ENCODE assay signal across 29 cellular contexts in the genomic region with DNA sequence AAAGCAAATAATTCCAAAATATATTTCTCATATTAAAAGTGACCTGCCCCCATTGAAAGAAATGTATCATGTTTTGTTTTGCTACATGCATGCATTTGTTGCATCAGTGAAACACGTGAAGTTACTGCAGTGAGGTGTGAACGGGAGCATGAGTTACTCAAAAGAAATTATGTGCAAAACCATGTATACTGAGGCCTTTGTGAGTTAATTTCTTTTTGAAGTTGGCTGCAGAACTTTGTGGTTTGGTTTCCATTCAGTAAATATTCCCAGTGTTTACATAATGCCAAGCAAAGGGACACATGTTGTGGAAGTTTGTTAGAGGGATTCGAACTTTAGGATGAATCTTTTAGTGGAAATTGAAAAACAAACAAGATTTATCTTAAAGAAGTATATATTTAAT.
"Had no signal": no experiment of that assay in that cellular context is flagged by ENCODE, and none has a peak within 500 bp of the region (broad histone marks: within the 10 kb centered on the region; RNA-seq: fewer than 3 reads in every experiment).

No MANE protein-coding gene starts in this region.

- ATAC-seq: activated CD4-positive, CD25-positive, alpha-beta regulatory T cell treated with anti-CD3 and anti-CD28 coated beads, Interleukin-2, amount 50 U/mL, for 24 hours; activated CD8-positive, alpha-beta memory T cell treated with anti-CD3 and anti-CD28 coated beads, Interleukin-2, amount 10 ng/mL, durations not matched to agents 7 days and 5 days; SK-N-SH treated with all-trans-retinoic acid at 6 μM for 48 hours had no signal

- H3K27me3 Mint-ChIP-seq: activated CD8-positive, alpha-beta memory T cell treated with anti-CD3 and anti-CD28 coated beads, Interleukin-2, amount 10 ng/mL, durations not matched to agents 7 days and 5 days; activated naive CD4-positive, alpha-beta T cell treated with anti-CD3 and anti-CD28 coated beads, Interleukin-2, amount 50 U/mL, for 24 hours; activated T-cell treated with anti-CD3 and anti-CD28 coated beads, Interleukin-2, amount 50 U/mL, for 24 hours; brain had no signal

- H3K36me3 Mint-ChIP-seq: activated CD8-positive, alpha-beta memory T cell treated with anti-CD3 and anti-CD28 coated beads, Interleukin-2, amount 10 ng/mL, durations not matched to agents 7 days and 5 days; activated naive CD4-positive, alpha-beta T cell treated with anti-CD3 and anti-CD28 coated beads, Interleukin-2, amount 50 U/mL, for 24 hours; brain had no signal

- H3K27me3 ChIP-seq: MG63, SJCRH30 had no signal

- H3K4me3 Mint-ChIP-seq: activated CD8-positive, alpha-beta memory T cell treated with anti-CD3 and anti-CD28 coated beads, Interleukin-2, amount 10 ng/mL, durations not matched to agents 7 days and 5 days; activated naive CD4-positive, alpha-beta T cell treated with anti-CD3 and anti-CD28 coated beads, Interleukin-2, amount 50 U/mL, for 24 hours; activated T-cell treated with anti-CD3 and anti-CD28 coated beads, Interleukin-2, amount 50 U/mL, for 24 hours; activated T-helper 1 cell treated with anti-CD3 and anti-CD28 coated beads, Interleukin-12 subunit alpha, Interleukin-12 subunit beta, Interleukin-2, Interleukin-4 antibody, amounts not matched to agents 30 ng/mL and 10 ng/mL and 1 ng/mL, durations not matched to agents 14 hours and 24 hours and 36 hours; brain; T-helper 1 cell treated with Interleukin-12 subunit alpha and Interleukin-12 subunit beta and Interleukin-4 antibody, amounts not matched to agents 30 μg/mL and 1 μg/mL, for 36 hours had no signal

- H3K27ac ChIP-seq: RWPE1, SJCRH30 had no signal

- H3K4me3 ChIP-seq: SJCRH30 had no signal

- H3K27ac Mint-ChIP-seq: activated CD8-positive, alpha-beta memory T cell treated with anti-CD3 and anti-CD28 coated beads, Interleukin-2, amount 10 ng/mL, durations not matched to agents 7 days and 5 days; activated naive CD4-positive, alpha-beta T cell treated with anti-CD3 and anti-CD28 coated beads, Interleukin-2, amount 50 U/mL, for 24 hours; activated T-cell treated with anti-CD3 and anti-CD28 coated beads, Interleukin-2, amount 50 U/mL, for 24 hours; activated T-helper 1 cell treated with anti-CD3 and anti-CD28 coated beads, Interleukin-12 subunit alpha, Interleukin-12 subunit beta, Interleukin-2, Interleukin-4 antibody, amounts not matched to agents 30 ng/mL and 10 ng/mL and 1 ng/mL, durations not matched to agents 14 hours and 24 hours and 36 hours; brain; T-helper 1 cell treated with Interleukin-12 subunit alpha and Interleukin-12 subunit beta and Interleukin-4 antibody, amounts not matched to agents 30 μg/mL and 1 μg/mL, for 36 hours had no signal

- H3K4me1 Mint-ChIP-seq: activated CD8-positive, alpha-beta memory T cell treated with anti-CD3 and anti-CD28 coated beads, Interleukin-2, amount 10 ng/mL, durations not matched to agents 7 days and 5 days; activated naive CD4-positive, alpha-beta T cell treated with anti-CD3 and anti-CD28 coated beads, Interleukin-2, amount 50 U/mL, for 24 hours; brain had no signal

- DNase-seq: activated CD4-positive, alpha-beta T cell treated with anti-CD3 and anti-CD28 coated beads for 4 hours; activated CD4-positive, alpha-beta T cell treated with anti-CD3 and anti-CD28 coated beads, Interleukin-2, amount 50 U/mL, for 48 hours; activated CD8-positive, alpha-beta memory T cell treated with anti-CD3 and anti-CD28 coated beads, Interleukin-2, amount 10 ng/mL, durations not matched to agents 7 days and 5 days; activated effector memory CD4-positive, alpha-beta T cell treated with Interleukin-2 at 50 U/mL for 16 hours; activated naive CD4-positive, alpha-beta T cell; activated T-cell treated with anti-CD3 and anti-CD28 coated beads, Interleukin-2, amount 50 U/mL, for 24 hours; aorta; KG1; MV-4-11; NCI-H1092 treated with DMSO at 0.1 percent for 48 hours; NCI-H1417 treated with DMSO at 0.1 percent for 48 hours; NCI-H1694; NCI-H2029; NCI-H2107; NCI-H2171 treated with DMSO at 0.1 percent for 48 hours; NCI-H226; NCI-H526; NCI-H774; Right ventricle myocardium superior; SJCRH30; SW 1271 had no signal

- H3K36me3 ChIP-seq: MG63, SJCRH30 had no signal

- H3K9me3 Mint-ChIP-seq: activated naive CD4-positive, alpha-beta T cell treated with anti-CD3 and anti-CD28 coated beads, Interleukin-2, amount 50 U/mL, for 24 hours; activated T-helper 1 cell treated with anti-CD3 and anti-CD28 coated beads, Interleukin-12 subunit alpha, Interleukin-12 subunit beta, Interleukin-2, Interleukin-4 antibody, amounts not matched to agents 30 ng/mL and 10 ng/mL and 1 ng/mL, durations not matched to agents 14 hours and 24 hours and 36 hours; brain; T-helper 1 cell treated with Interleukin-12 subunit alpha and Interleukin-12 subunit beta and Interleukin-4 antibody, amounts not matched to agents 30 μg/mL and 1 μg/mL, for 36 hours had no signal

- H3K9me3 ChIP-seq: MG63 had no signal
